Comparison of ENCODE assay signal across 25 cellular contexts in genomic region chr10:59091239-59091638, GRCh38.
DNase-seq lines count a peak whose midpoint lies in the region; ATAC-seq, FAIRE-seq and TF ChIP-seq lines count a peak whose summit lies in the region.
"Had no signal": no experiment of that assay in that cellular context is flagged by ENCODE, and none has a peak within 500 bp of the region (broad histone marks: within the 10 kb centered on the region; RNA-seq: fewer than 3 reads in every experiment).

No MANE protein-coding gene starts in this region.

- no peaks in the 10 kb centered on the region for H4K20me1 ChIP-seq in HepG2 (ENCODE audit: insufficient read depth, low read length)

- no peaks in the 10 kb centered on the region for H3K36me3 ChIP-seq in HepG2 (replicated peaks in 1 of 2; ENCODE audit: control insufficient read depth in 1 of 2, insufficient read depth in 2 of 2, low read length in 2 of 2)
- H3K36me3 ChIP-seq: gastroesophageal sphincter, sigmoid colon, SJCRH30, upper lobe of left lung had no signal

- TF ChIP-seq POLR2A in HepG2 (IDR thresholded peaks at IDR 0.05; ENCODE audit: insufficient read depth in 1 of 2, low read depth in 2 of 2, low read length in 2 of 2) = no peak

- no peak for TF ChIP-seq RAD21 in HepG2 (CRISPR knock-in tag; IDR thresholded peaks at IDR 0.05)

- BruUV-seq in HepG2 (replicated peaks; lab: Mats Ljungman, UMichigan) = no TSS peak

- no peaks in the 10 kb centered on the region for H3K9me3 ChIP-seq in HepG2 (ENCODE audit: low read length)
- H3K9me3 ChIP-seq: gastroesophageal sphincter, sigmoid colon, SJCRH30, upper lobe of left lung had no signal

- in situ Hi-C loops in HepG2 (cut with HindIII; ENCODE audit: extremely low pct_ligation_motif_present, low pct_unique_long_range_greater_than_20kb) = no loop called here

- ATAC-seq in HepG2 = no peak
- no peak for ATAC-seq in GM18498 (IDR thresholded peaks at IDR 0.05; ENCODE audit: unreplicated experiment)
- no peak for ATAC-seq in GM19324 (IDR thresholded peaks at IDR 0.05; ENCODE audit: low FRiP score, unreplicated experiment)
- no peak for ATAC-seq in HG02973 (IDR thresholded peaks at IDR 0.05; ENCODE audit: unreplicated experiment)
- ATAC-seq: activated CD8-positive, alpha-beta T cell treated with anti-CD3 and anti-CD28 coated beads for 36 hours; gastroesophageal sphincter had no signal

- H3K79me2 ChIP-seq in HepG2 (ENCODE audit: insufficient read depth, low read length) = no peaks in the 10 kb centered on the region

- H3K4me2 ChIP-seq in HepG2 (ENCODE audit: low read depth, low read length) = no peak overlapping the region

- H3K36me3 Mint-ChIP-seq in chondrocyte (ENCODE audit: low read depth) = no peaks in the 10 kb centered on the region
- H3K36me3 Mint-ChIP-seq: activated naive CD4-positive, alpha-beta T cell treated with anti-CD3 and anti-CD28 coated beads, Interleukin-2, amount 10 ng/mL, durations not matched to agents 7 days and 5 days; CD4-positive, CD25-positive, alpha-beta regulatory T cell had no signal

- no peak for FAIRE-seq in HepG2 (lab: Jason Lieb, UNC)
- FAIRE-seq: A204.1, endothelial cell of umbilical vein had no signal

- peaks cover 6% of the 10 kb centered on the region for H3K9me3 Mint-ChIP-seq in chondrocyte (ENCODE audit: low read depth)
- H3K9me3 Mint-ChIP-seq: activated naive CD4-positive, alpha-beta T cell treated with anti-CD3 and anti-CD28 coated beads, Interleukin-2, amount 10 ng/mL, durations not matched to agents 7 days and 5 days had no signal

- H3K27me3 ChIP-seq in HepG2 (ENCODE audit: control insufficient read depth in 1 of 2, insufficient read depth in 2 of 2, low read length in 2 of 2) = no peaks in the 10 kb centered on the region
- H3K27me3 ChIP-seq: gastroesophageal sphincter, sigmoid colon, SJCRH30, upper lobe of left lung had no signal

- POLR2A ChIA-PET in HepG2 (lab: Yijun Ruan, JAX) = no interaction called here

- intact Hi-C loops in HepG2 (cut with micrococcal nuclease; ENCODE audit: unreplicated experiment) = no loop called here

- H3K4me3 ChIP-seq in HepG2 (replicated peaks in 1 of 3; ENCODE audit: insufficient read depth in 1 of 3, low read depth in 2 of 3, low read length in 3 of 3) = no peak overlapping the region
- H3K4me3 ChIP-seq: gastroesophageal sphincter, sigmoid colon, SJCRH30, upper lobe of left lung had no signal

- H3K9ac ChIP-seq in HepG2 (ENCODE audit: insufficient read depth, low read depth, low read length) = no peak overlapping the region

- H3K27ac Mint-ChIP-seq in chondrocyte (ENCODE audit: unreplicated experiment) = peak overlapping the region; percentile 10
- H3K27ac Mint-ChIP-seq: activated CD8-positive, alpha-beta T cell treated with anti-CD3 and anti-CD28 coated beads for 36 hours; activated naive CD4-positive, alpha-beta T cell treated with anti-CD3 and anti-CD28 coated beads, Interleukin-2, amount 10 ng/mL, durations not matched to agents 7 days and 5 days; CD4-positive, CD25-positive, alpha-beta regulatory T cell had no signal

- H3K4me1 Mint-ChIP-seq in chondrocyte (ENCODE audit: low read depth) = peaks cover 42% of the 10 kb centered on the region
- H3K4me1 Mint-ChIP-seq: activated naive CD4-positive, alpha-beta T cell treated with anti-CD3 and anti-CD28 coated beads, Interleukin-2, amount 10 ng/mL, durations not matched to agents 7 days and 5 days had no signal

- TF ChIP-seq CTCF in chondrocyte (IDR thresholded peaks at IDR 0.05) (no peak), HepG2 (CRISPR knock-in tag; IDR thresholded peaks at IDR 0.05) (no peak)

- H3K4me3 Mint-ChIP-seq in chondrocyte (ENCODE audit: unreplicated experiment) = no peak overlapping the region
- H3K4me3 Mint-ChIP-seq: activated CD8-positive, alpha-beta T cell treated with anti-CD3 and anti-CD28 coated beads for 36 hours; activated naive CD4-positive, alpha-beta T cell treated with anti-CD3 and anti-CD28 coated beads, Interleukin-2, amount 10 ng/mL, durations not matched to agents 7 days and 5 days; CD4-positive, CD25-positive, alpha-beta regulatory T cell had no signal

- WGBS in HepG2 (ENCODE audit: low lambda C conversion rate) = 89% methylated on average over 1 of the region's 1 CpG

- peak overlapping the region; percentile 78 for H2AFZ ChIP-seq in HepG2 (ENCODE audit: low read length)

- no peak for TF ChIP-seq EP300 in HepG2 (IDR thresholded peaks at IDR 0.05; ENCODE audit: low read depth in 2 of 2, low read length in 2 of 2)
- TF ChIP-seq EP300 in HepG2 (CRISPR knock-in tag; IDR thresholded peaks at IDR 0.05; ENCODE audit: borderline replicate concordance) = no peak

- no peaks in the 10 kb centered on the region for H3K27me3 Mint-ChIP-seq in chondrocyte (ENCODE audit: low read depth)
- H3K27me3 Mint-ChIP-seq: activated CD8-positive, alpha-beta T cell treated with anti-CD3 and anti-CD28 coated beads for 36 hours; activated naive CD4-positive, alpha-beta T cell treated with anti-CD3 and anti-CD28 coated beads, Interleukin-2, amount 10 ng/mL, durations not matched to agents 7 days and 5 days; CD4-positive, CD25-positive, alpha-beta regulatory T cell had no signal

- CTCF ChIA-PET in HepG2 (lab: Yijun Ruan, JAX; ENCODE audit: low intra/inter-chr PET ratio, low total read pairs) = no interaction called here

- H3K4me1 ChIP-seq in HepG2 (ENCODE audit: insufficient read depth, low read length) = peaks cover 8% of the 10 kb centered on the region; the same call in 1 of the 2 replicates
- H3K4me1 ChIP-seq: sigmoid colon, SJCRH30, upper lobe of left lung had no signal

- H3K27ac ChIP-seq in HepG2 (ENCODE audit: extremely low read length, insufficient read depth, low read length) (no peak overlapping the region), substantia nigra (ENCODE audit: low read depth, low read length, poor library complexity, severe bottlenecking) (peak overlapping the region; percentile 33)
- H3K27ac ChIP-seq: gastroesophageal sphincter, sigmoid colon, SJCRH30, upper lobe of left lung had no signal

- DNase-seq in NCI-H1930 (lab: John Stamatoyannopoulos, UW) (peak; percentile 32 to 47), chondrocyte (ENCODE audit: low spot score) (no peak), HepG2 (ENCODE audit: low spot score) (no peak), substantia nigra (lab: John Stamatoyannopoulos, UW) (peak in 28 of 49 donors; percentile 3 to 69 (median 14)), amniotic stem cell (lab: John Stamatoyannopoulos, UW) (no peak)
- DNase-seq: activated CD8-positive, alpha-beta T cell treated with anti-CD3 and anti-CD28 coated beads for 36 hours; activated naive CD4-positive, alpha-beta T cell treated with anti-CD3 and anti-CD28 coated beads, Interleukin-2, amount 10 ng/mL, durations not matched to agents 7 days and 5 days; Calu3; CD4-positive, CD25-positive, alpha-beta regulatory T cell; DMS79 treated with DMSO at 0.1 percent for 48 hours; mesenchymal stem cell; NCI-H446 treated with DMSO at 0.1 percent for 48 hours; sigmoid colon; SJCRH30; stimulated activated CD4-positive, alpha-beta T cell treated with anti-CD3 and anti-CD28 coated beads, Interleukin-12 subunit alpha, Interleukin-12 subunit beta, amount 100 ng/mL, for 4 hours; stimulated activated CD4-positive, alpha-beta T cell treated with anti-CD3 and anti-CD28 coated beads, Interleukin-4, amount 100 ng/mL, for 24 hours; SW 1271; T-helper 9 cell; upper lobe of left lung had no signal

TF ChIP-seq in HepG2, 621 proteins besides CTCF, POLR2A, EP300 and RAD21:
- no peak for TF ChIP-seq PLRG1 (conservative IDR thresholded peaks at IDR 0.05)
- TF ChIP-seq TFDP2 (CRISPR knock-in tag; IDR thresholded peaks at IDR 0.05) = no peak
- no peak for TF ChIP-seq ZNF850 (CRISPR knock-in tag; conservative IDR thresholded peaks at IDR 0.05)
- TF ChIP-seq ZSCAN29 (CRISPR knock-in tag; conservative IDR thresholded peaks at IDR 0.05) = 0 out of 2 replicates have a peak, but pooled peaks have one; percentile 27
- TF ChIP-seq PAF1 (CRISPR knock-in tag; IDR thresholded peaks at IDR 0.05) = no peak
- peak; percentile 38; the same call in 1 of the 2 replicates for TF ChIP-seq ZNF12 (CRISPR knock-in tag; IDR thresholded peaks at IDR 0.05)
TF ChIP-seq in HepG2: peak in this region for 2.

Comparison
In these comparisons a context has a peak if more than half of its experiments do, and no peak if none do; other contexts are left out.
1. DNase-seq: peak in NCI-H1930 (2 of 2) and substantia nigra (28 of 49); none in chondrocyte (single experiment), HepG2 (single experiment) and amniotic stem cell (single experiment).